In genomic region chrX:45009371-45010000, GRCh38 we compare ENCODE assay signal across 19 cellular contexts.
A peak's percentile ranks its signal among the peaks of the same experiment; 100 is the strongest.
DNase-seq lines count a peak whose midpoint lies in the region; ATAC-seq and TF ChIP-seq lines count a peak whose summit lies in the region.
"Had no signal": no experiment of that assay in that cellular context is flagged by ENCODE, and none has a peak within 500 bp of the region (broad histone marks: within the 10 kb centered on the region; RNA-seq: fewer than 3 reads in every experiment).

No MANE protein-coding gene starts in this region.

- RAD21 ChIA-PET in HCT116 (lab: Charles Lee; ENCODE audit: low non-redundant PET in 1 of 2, low total read pairs in 2 of 2, uncharacterized antibody in 2 of 2, unreplicated experiment in 2 of 2), result no interaction called here

- POLR2A ChIA-PET in HCT116 (lab: Charles Lee), result no interaction called here

- no peak for ATAC-seq in HCT116
- ATAC-seq in foreskin keratinocyte, result peak; percentile 33
- ATAC-seq in Right ventricle myocardium superior (ENCODE audit: poor library complexity), result no peak

- CTCF ChIA-PET in HCT116 (lab: Charles Lee), result no interaction called here

- peaks cover 16 to 76% of the 10 kb centered on the region in 2 experiments for H3K4me1 ChIP-seq in HCT116 (ENCODE audit: control insufficient read depth in 1 of 2, insufficient read depth in 2 of 2, low read length in 2 of 2)
- peaks cover 32% of the 10 kb centered on the region for H3K4me1 ChIP-seq in adipocyte (ENCODE audit: control insufficient read depth, insufficient read depth, low read length)
- peaks cover 28% of the 10 kb centered on the region for H3K4me1 ChIP-seq in foreskin keratinocyte
- H3K4me1 ChIP-seq: Peyer's patch, suprapubic skin had no signal

- peaks cover 36% of the 10 kb centered on the region for H3K79me2 ChIP-seq in HCT116 (ENCODE audit: insufficient read depth, low read length)

- no peaks in the 10 kb centered on the region for H4K20me1 ChIP-seq in HCT116 (ENCODE audit: insufficient read depth)

- TF ChIP-seq CTCF in AG09319 (IDR thresholded peaks at IDR 0.05; ENCODE audit: low read depth, low read length), result no peak
- no peak for TF ChIP-seq CTCF in HCT116 (IDR thresholded peaks at IDR 0.05 in 2 of 3, conservative IDR thresholded peaks at IDR 0.05 in 1 of 3; ENCODE audit: borderline replicate concordance in 1 of 3, insufficient read depth in 1 of 3, low read depth in 2 of 3, low read length in 2 of 3)
- no peak for TF ChIP-seq CTCF in foreskin keratinocyte (conservative IDR thresholded peaks at IDR 0.05)

- no peak for TF ChIP-seq POLR2A in HCT116 (IDR thresholded peaks at IDR 0.05; ENCODE audit: borderline replicate concordance, extremely low read depth, insufficient read depth, insufficient read length)

- intact Hi-C loops in HCT116 (cut with micrococcal nuclease) (no loop called here), Right ventricle myocardium superior (cut with DNase I) (no loop called here)

- H3K4me3 ChIP-seq in HCT116 (replicated peaks in 1 of 2; ENCODE audit: low read depth in 1 of 2, low read length in 2 of 2) (no peak overlapping the region), adipocyte (ENCODE audit: low read length) (no peak overlapping the region)
- H3K4me3 ChIP-seq: heart left ventricle, Peyer's patch, suprapubic skin had no signal

- H3K27me3 ChIP-seq in HCT116 (ENCODE audit: insufficient read depth, low read length) (no peaks in the 10 kb centered on the region), adipocyte (replicated peaks; ENCODE audit: control insufficient read depth, insufficient read depth, low read length) (no peaks in the 10 kb centered on the region), foreskin keratinocyte (no peaks in the 10 kb centered on the region)
- H3K27me3 ChIP-seq: heart left ventricle, Peyer's patch, suprapubic skin had no signal

- BruUV-seq in HCT116 (replicated peaks; lab: Mats Ljungman, UMichigan), result no TSS peak

- H3K27ac ChIP-seq in HCT116 (ENCODE audit: low read depth, low read length) (no peak overlapping the region), foreskin keratinocyte (no peak overlapping the region)
- H3K27ac ChIP-seq: Peyer's patch, suprapubic skin had no signal

- no peak overlapping the region for H2AFZ ChIP-seq in HCT116 (ENCODE audit: low read depth, low read length, poor library complexity, severe bottlenecking)

- DNase-seq in AG09319 (ENCODE audit: extremely low read depth, low read depth) (peak; percentile 39), HCT116 (ENCODE audit: low read depth, low spot score) (no peak), adipocyte (ENCODE audit: low read depth) (peak; percentile 6), foreskin keratinocyte (peak in 1 of 2 donors; percentile 45), NCI-H226 (no peak), SHP77 treated with DMSO at 0.1 percent for 48 hours (lab: John Stamatoyannopoulos, UW) (no peak), medulla oblongata (ENCODE audit: extremely low spot score) (no peak), Right ventricle myocardium superior (no peak)
- DNase-seq: activated CD4-positive, CD25-positive, alpha-beta regulatory T cell; Calu3; GF-D8; heart left ventricle; kidney; NCI-H1048; NCI-H774; Peyer's patch; stimulated activated CD4-positive, alpha-beta T cell treated with anti-CD3 and anti-CD28 coated beads, Interleukin-4, amount 100 ng/mL, for 24 hours; stimulated activated CD8-positive, alpha-beta memory T cell treated with anti-CD3 and anti-CD28 coated beads, Interleukin-4, amount 100 ng/mL, for 48 hours had no signal

- peak overlapping the region; percentile 56 for H3K4me2 ChIP-seq in HCT116 (ENCODE audit: low read length)

- 0 out of 2 replicates have a peak overlapping the region, but pooled peaks have one; percentile 8 for H3K9ac ChIP-seq in HCT116 (ENCODE audit: low read length)
- H3K9ac ChIP-seq in adipocyte (ENCODE audit: low read length), result no peak overlapping the region

- H3K9me2 ChIP-seq in HCT116 (ENCODE audit: insufficient read depth), result no peaks in the 10 kb centered on the region

- H3K36me3 ChIP-seq in HCT116 (ENCODE audit: control insufficient read depth in 1 of 2, insufficient read depth in 2 of 2, low read length in 2 of 2) (no peaks in the 10 kb centered on the region), adipocyte (ENCODE audit: control insufficient read depth, insufficient read depth, low read length, severe bottlenecking) (no peaks in the 10 kb centered on the region)
- H3K36me3 ChIP-seq: heart left ventricle, Peyer's patch, suprapubic skin had no signal

- H3K9me3 ChIP-seq in HCT116 (ENCODE audit: control insufficient read depth in 1 of 2, insufficient read depth in 1 of 2, low read depth in 1 of 2, low read length in 2 of 2) (no peaks in the 10 kb centered on the region), adipocyte (ENCODE audit: control insufficient read depth, low read length) (no peaks in the 10 kb centered on the region)
- H3K9me3 ChIP-seq: suprapubic skin had no signal

- TF ChIP-seq RAD21 in HCT116 (IDR thresholded peaks at IDR 0.05; ENCODE audit: low read depth), result no peak

TF ChIP-seq in HCT116, 20 proteins besides CTCF, POLR2A, EP300 and RAD21:
- TF ChIP-seq REST (IDR thresholded peaks at IDR 0.05; ENCODE audit: low read depth), result no peak
- peak; percentile 24; the same call in 1 of the 2 replicates for TF ChIP-seq FOSL1 (IDR thresholded peaks at IDR 0.05; ENCODE audit: low read depth)
- peak; percentile 35; the same call in 1 of the 2 replicates for TF ChIP-seq SP1 (IDR thresholded peaks at IDR 0.05; ENCODE audit: low read depth)
TF ChIP-seq in HCT116: peak in this region for 2.

Comparison
In these comparisons a context has a peak if more than half of its experiments do, and no peak if none do; other contexts are left out.
1. DNase-seq: peak in AG09319 (single experiment) and adipocyte (single experiment); none in HCT116 (single experiment), NCI-H226 (single experiment), SHP77 treated with DMSO at 0.1 percent for 48 hours (single experiment), medulla oblongata (single experiment) and Right ventricle myocardium superior (single experiment).